15 cellular contexts compared by ENCODE assay signal in the genomic region with DNA sequence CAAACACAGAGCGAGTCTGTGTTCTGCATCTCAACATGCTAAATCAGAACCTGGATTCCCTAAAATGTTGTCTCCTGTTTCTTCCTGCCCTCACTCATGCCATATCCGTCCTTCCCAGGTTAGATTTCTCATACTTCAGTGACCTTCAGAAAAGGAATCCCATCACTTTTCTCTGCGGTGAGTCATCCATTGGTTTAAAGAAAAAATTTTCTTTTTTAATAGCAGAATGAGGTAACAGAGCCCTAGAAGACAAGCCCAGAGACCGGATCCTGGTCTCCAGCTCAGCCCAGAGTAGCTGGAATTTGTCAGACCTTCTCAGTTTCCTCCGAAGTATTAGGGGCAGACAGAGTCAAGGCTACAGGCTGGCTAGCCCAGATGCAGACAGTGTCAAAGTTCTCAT.
A peak's percentile ranks its signal among the peaks of the same experiment; 100 is the strongest.
DNase-seq lines count a peak whose midpoint lies in the region; TF ChIP-seq lines count a peak whose summit lies in the region.
"Had no signal": no experiment of that assay in that cellular context is flagged by ENCODE, and none has a peak within 500 bp of the region (broad histone marks: within the 10 kb centered on the region; RNA-seq: fewer than 3 reads in every experiment).

No MANE protein-coding gene starts in this region.

- H3F3A ChIP-seq in GM23248 (ENCODE audit: insufficient read depth) (peaks cover 55% of the 10 kb centered on the region), smooth muscle cell (ENCODE audit: low read depth) (peaks cover 28% of the 10 kb centered on the region)

- DNase-seq in GM23248 (peak; percentile 86), adipocyte (ENCODE audit: low read depth) (peak; percentile 67), fibroblast of villous mesenchyme (ENCODE audit: low read depth) (peak; percentile 49), smooth muscle cell (lab: John Stamatoyannopoulos, UW; ENCODE audit: unreplicated experiment) (no peak), NCI-H1105 treated with DMSO at 0.1 percent for 48 hours (lab: John Stamatoyannopoulos, UW) (no peak), Ammon's horn (ENCODE audit: low spot score) (no peak), HuH-7.5 (ENCODE audit: low spot score) (no peak)
- no peak for DNase-seq in activated CD4-positive, alpha-beta T cell treated with anti-CD3 and anti-CD28 coated beads, Interleukin-2, amount 50 U/mL, for 1 hour
- DNase-seq: activated CD4-positive, CD25-positive, alpha-beta regulatory T cell treated with anti-CD3 and anti-CD28 coated beads, Interleukin-2, amount 50 U/mL, for 72 hours; Calu3; colonic mucosa; NCI-H1105; NCI-H69 had no signal

- no peaks in the 10 kb centered on the region for H3K9me3 ChIP-seq in GM23248 (ENCODE audit: low read depth)
- H3K9me3 ChIP-seq in adipocyte (ENCODE audit: control insufficient read depth, low read length): no peaks in the 10 kb centered on the region
- no peaks in the 10 kb centered on the region for H3K9me3 ChIP-seq in smooth muscle cell (replicated peaks; ENCODE audit: low read depth)
- H3K9me3 ChIP-seq: colonic mucosa, SJSA1 had no signal

- H3K36me3 ChIP-seq in GM23248 (ENCODE audit: low read depth): no peaks in the 10 kb centered on the region
- H3K36me3 ChIP-seq in adipocyte (ENCODE audit: control insufficient read depth, insufficient read depth, low read length, severe bottlenecking): peaks cover 54% of the 10 kb centered on the region
- no peaks in the 10 kb centered on the region for H3K36me3 ChIP-seq in smooth muscle cell (ENCODE audit: low read depth)
- H3K36me3 ChIP-seq: colonic mucosa, SJSA1 had no signal

- H3K27ac ChIP-seq in GM23248 (peak overlapping the region; percentile 50), smooth muscle cell (ENCODE audit: low read depth) (peak overlapping the region; percentile 95)
- H3K27ac ChIP-seq: colonic mucosa, HL-60, SJSA1 had no signal

- H3K4me1 ChIP-seq in GM23248 (ENCODE audit: insufficient read depth) (peaks cover 54% of the 10 kb centered on the region), adipocyte (ENCODE audit: control insufficient read depth, insufficient read depth, low read length) (peaks cover 75% of the 10 kb centered on the region), smooth muscle cell (ENCODE audit: low read depth) (peaks cover 34% of the 10 kb centered on the region)
- H3K4me1 ChIP-seq: colonic mucosa had no signal

- H2AFZ ChIP-seq in GM23248: no peak overlapping the region
- H2AFZ ChIP-seq in smooth muscle cell (ENCODE audit: low read depth): no peak overlapping the region

- H4K20me1 ChIP-seq in GM23248 (ENCODE audit: insufficient read depth) (no peaks in the 10 kb centered on the region), smooth muscle cell (ENCODE audit: low read depth) (no peaks in the 10 kb centered on the region)

- peaks cover 44% of the 10 kb centered on the region for H3K79me2 ChIP-seq in GM23248 (ENCODE audit: insufficient read depth)
- H3K79me2 ChIP-seq in smooth muscle cell (ENCODE audit: low read depth): no peaks in the 10 kb centered on the region

- H3K9ac ChIP-seq in GM23248 (peak overlapping the region; percentile 38; the same call in 1 of the 2 replicates), adipocyte (ENCODE audit: low read length) (no peak overlapping the region), smooth muscle cell (ENCODE audit: low read depth) (peak overlapping the region; percentile 29)

- TF ChIP-seq CTCF in fibroblast of villous mesenchyme (IDR thresholded peaks at IDR 0.05; ENCODE audit: insufficient read depth, low read depth, low read length) (no peak), smooth muscle cell (IDR thresholded peaks at IDR 0.05; ENCODE audit: borderline replicate concordance, insufficient read depth, poor library complexity, severe bottlenecking) (no peak)

- no peaks in the 10 kb centered on the region for H3K27me3 ChIP-seq in GM23248 (replicated peaks; ENCODE audit: insufficient read depth)
- no peaks in the 10 kb centered on the region for H3K27me3 ChIP-seq in adipocyte (replicated peaks; ENCODE audit: control insufficient read depth, insufficient read depth, low read length)
- H3K27me3 ChIP-seq in smooth muscle cell (ENCODE audit: low read depth): no peaks in the 10 kb centered on the region
- H3K27me3 ChIP-seq: colonic mucosa, SJSA1 had no signal

- 34 to 41% methylated on average over 5 of the region's 5 CpGs for WGBS in GM23248 (ENCODE audit: low coverage in 1 of 2, low lambda C conversion rate in 2 of 2, missing lambda C conversion rate in 2 of 2), 2 experiments
- WGBS in smooth muscle cell (ENCODE audit: low lambda C conversion rate): 42% methylated on average over 5 of the region's 5 CpGs

- H3K9me2 ChIP-seq in GM23248 (ENCODE audit: insufficient read depth): no peaks in the 10 kb centered on the region

- H3K4me2 ChIP-seq in GM23248 (ENCODE audit: unreplicated experiment) (peak overlapping the region; percentile 47), smooth muscle cell (peak overlapping the region; percentile 57)

- in situ Hi-C loops in GM23248 (cut with MboI): no loop called here

- H3K4me3 ChIP-seq in GM23248 (no peak overlapping the region), adipocyte (ENCODE audit: low read length) (peak overlapping the region; percentile 3), fibroblast of villous mesenchyme (ENCODE audit: low read depth, low read length) (no peak overlapping the region), smooth muscle cell (no peak overlapping the region)
- H3K4me3 ChIP-seq: colonic mucosa, SJSA1 had no signal

Comparison
In these comparisons a context has a peak if more than half of its experiments do, and no peak if none do; other contexts are left out.
1. DNase-seq: peak in GM23248 (single experiment), adipocyte (single experiment) and fibroblast of villous mesenchyme (single experiment); none in smooth muscle cell (single experiment), NCI-H1105 treated with DMSO at 0.1 percent for 48 hours (single experiment), Ammon's horn (single experiment), activated CD4-positive, alpha-beta T cell treated with anti-CD3 and anti-CD28 coated beads, Interleukin-2, amount 50 U/mL, for 1 hour (single experiment) and HuH-7.5 (single experiment).